ENCODE assay signal across 8 cellular contexts in the genomic region with DNA sequence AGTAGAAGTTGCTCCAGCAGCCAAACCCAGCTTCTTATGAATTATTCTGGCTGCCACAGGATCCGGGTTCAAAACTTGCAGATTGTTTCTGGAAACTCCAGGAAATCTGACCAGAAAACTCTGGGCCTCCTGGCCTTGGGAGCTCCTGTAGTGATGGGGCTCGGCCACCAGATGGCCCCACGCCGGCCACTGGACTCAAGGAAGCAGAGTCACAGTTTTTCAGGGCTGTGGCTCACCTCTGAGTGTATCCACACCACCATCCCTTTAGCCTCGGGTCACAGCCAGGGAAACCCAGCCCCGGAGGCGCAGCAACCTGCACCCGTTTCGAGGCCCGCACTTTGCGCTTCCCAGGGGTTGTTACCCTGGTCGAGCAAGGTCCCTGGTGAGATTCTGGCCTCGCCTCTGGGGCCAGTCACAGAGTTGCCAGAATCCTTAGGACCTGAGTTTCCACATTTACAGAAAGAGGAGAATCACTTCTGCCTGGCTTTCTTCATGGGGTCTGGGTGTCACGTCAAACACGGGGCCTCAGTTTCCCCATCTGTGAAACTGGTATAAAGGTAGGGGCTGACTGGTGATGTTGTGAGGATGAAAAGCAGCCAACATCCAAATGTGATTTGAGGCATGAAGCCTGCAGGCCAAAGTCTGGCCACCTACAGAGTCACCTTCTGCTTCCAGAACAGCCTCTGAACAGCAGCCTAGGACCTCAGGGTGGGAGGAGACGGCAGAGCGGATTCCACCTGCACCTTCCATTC. TPM values are rescaled to one million over a fixed set of nuclear protein-coding genes. Genes with fewer than 3 reads are reported as not detected.
A peak's percentile ranks its signal among the peaks of the same experiment; 100 is the strongest.
DNase-seq lines count a peak whose midpoint lies in the region; ATAC-seq and TF ChIP-seq lines count a peak whose summit lies in the region.

No MANE protein-coding gene starts in this region.

- TF ChIP-seq CTCF in NB4 (IDR thresholded peaks at IDR 0.05; ENCODE audit: low read depth, low read length): peak; percentile 84

- ATAC-seq in stimulated activated effector memory CD8-positive, alpha-beta T cell treated with anti-CD3 and anti-CD28 coated beads, Interleukin-12 subunit alpha, Interleukin-12 subunit beta, amount 100 ng/mL, for 72 hours: peak; percentile 65
- ATAC-seq in HG03108 (IDR thresholded peaks at IDR 0.05; ENCODE audit: unreplicated experiment): no peak

- no peak overlapping the region for H3K4me3 ChIP-seq in NB4 (ENCODE audit: low read depth, low read length)

- H3K36me3 Mint-ChIP-seq in stimulated activated effector memory CD8-positive, alpha-beta T cell treated with anti-CD3 and anti-CD28 coated beads, Interleukin-12 subunit alpha, Interleukin-12 subunit beta, amount 100 ng/mL, for 72 hours: no peaks in the 10 kb centered on the region

- no peak overlapping the region for H3K27ac Mint-ChIP-seq in stimulated activated effector memory CD8-positive, alpha-beta T cell treated with anti-CD3 and anti-CD28 coated beads, Interleukin-12 subunit alpha, Interleukin-12 subunit beta, amount 100 ng/mL, for 72 hours

- DNase-seq in NCI-H748 (lab: John Stamatoyannopoulos, UW; ENCODE audit: unreplicated experiment) (peak; percentile 54), NCI-H748 treated with DMSO at 0.1 percent for 48 hours (lab: John Stamatoyannopoulos, UW) (no peak), NB4 (ENCODE audit: low read depth) (peak; percentile 78), lung microvascular endothelial cell (ENCODE audit: low read depth in 2 of 2) (peak; percentile 78 to 80)
- DNase-seq in activated CD4-positive, alpha-beta T cell treated with anti-CD3 and anti-CD28 coated beads for 1 hour: peak; percentile 14
- peak; percentile 6 for DNase-seq in effector CD8-positive, alpha-beta T cell (lab: John Stamatoyannopoulos, UW)
- peak; percentile 14 to 68 for DNase-seq in stimulated activated effector memory CD8-positive, alpha-beta T cell treated with anti-CD3 and anti-CD28 coated beads, Interleukin-12 subunit alpha, Interleukin-12 subunit beta, amount 100 ng/mL, for 72 hours (ENCODE audit: low spot score in 2 of 2)

- H3K9me3 Mint-ChIP-seq in stimulated activated effector memory CD8-positive, alpha-beta T cell treated with anti-CD3 and anti-CD28 coated beads, Interleukin-12 subunit alpha, Interleukin-12 subunit beta, amount 100 ng/mL, for 72 hours: no peaks in the 10 kb centered on the region

- H3K4me1 Mint-ChIP-seq in stimulated activated effector memory CD8-positive, alpha-beta T cell treated with anti-CD3 and anti-CD28 coated beads, Interleukin-12 subunit alpha, Interleukin-12 subunit beta, amount 100 ng/mL, for 72 hours: no peaks in the 10 kb centered on the region

- TF ChIP-seq POLR2A in NB4 (IDR thresholded peaks at IDR 0.05; ENCODE audit: extremely low read depth, insufficient read length): no peak

- H3K4me3 Mint-ChIP-seq in stimulated activated effector memory CD8-positive, alpha-beta T cell treated with anti-CD3 and anti-CD28 coated beads, Interleukin-12 subunit alpha, Interleukin-12 subunit beta, amount 100 ng/mL, for 72 hours: no peak overlapping the region

RNA-seq across cellular contexts. Expression of gene LCTL, which starts 53.5 kb away (rescaled TPM):
- total RNA-seq in lung microvascular endothelial cell: under 0.01 TPM in 1 of 2 replicates, not detected in the other
